ENCODE assay signal across 20 cellular contexts in the genomic region with DNA sequence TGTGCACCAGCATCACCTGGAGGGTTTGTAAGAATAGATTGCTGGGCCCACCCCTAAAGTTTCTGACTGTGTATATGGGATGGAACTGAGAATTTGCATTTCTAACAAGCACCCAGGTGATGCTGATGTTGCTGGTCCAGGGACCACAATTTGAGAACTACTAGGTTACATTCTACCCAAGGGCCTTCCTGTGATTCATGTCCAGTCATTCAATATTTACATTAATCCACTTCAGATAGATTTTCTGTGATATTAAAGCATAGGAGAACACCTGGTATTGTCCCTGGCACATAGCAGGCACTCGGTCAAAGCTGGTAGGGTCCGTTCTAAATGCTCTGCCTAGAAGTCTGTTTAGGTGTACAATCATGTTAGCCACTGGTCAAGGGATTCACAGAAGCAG. TPM values are rescaled to one million over a fixed set of nuclear protein-coding genes. Genes with fewer than 3 reads are reported as not detected.
DNase-seq lines count a peak whose midpoint lies in the region; ATAC-seq and TF ChIP-seq lines count a peak whose summit lies in the region.
"Had no signal": no experiment of that assay in that cellular context is flagged by ENCODE, and none has a peak within 500 bp of the region (broad histone marks: within the 10 kb centered on the region; RNA-seq: fewer than 3 reads in every experiment).

No MANE protein-coding gene starts in this region.

- H3K9me2 ChIP-seq in PC-3 (replicated peaks; ENCODE audit: low read length): no peaks in the 10 kb centered on the region

- POLR2A ChIA-PET in PC-3 (lab: Charles Lee; ENCODE audit: unreplicated experiment): no interaction called here

- no TSS peak for BruUV-seq in PC-3 (replicated peaks; lab: Mats Ljungman, UMichigan)

- H3K27ac ChIP-seq in PC-3 (ENCODE audit: low read length) (no peak overlapping the region), coronary artery (no peak overlapping the region)
- H3K27ac ChIP-seq: BLaER1 had no signal

- CTCF ChIA-PET in PC-3 (lab: Charles Lee): interaction anchor here (0.6 kb wide), 1 partner anchor 390 kb away, joined by 3 read pairs; no protein-coding TSS in a partner anchor

- no peak for TF ChIP-seq CTCF in PC-3 (conservative IDR thresholded peaks at IDR 0.05; ENCODE audit: low read depth, low read length)
- no peak for TF ChIP-seq CTCF in coronary artery (IDR thresholded peaks at IDR 0.05)

- peak overlapping the region; percentile 5; the same call in 1 of the 2 replicates for H3K4me2 ChIP-seq in PC-3 (ENCODE audit: low read length)
- H3K4me2 ChIP-seq: BLaER1 had no signal

- DNase-seq in ELR (ENCODE audit: low read depth): peak; percentile 15
- DNase-seq in PC-3: peak; percentile 69
- DNase-seq in coronary artery (ENCODE audit: low spot score): peak; percentile 16
- peak; percentile 11 for DNase-seq in mesenteric fat pad (ENCODE audit: low spot score)
- no peak for DNase-seq in SIG-M5 (lab: John Stamatoyannopoulos, UW)
- DNase-seq: 8988T; CD4-positive, alpha-beta memory T cell; DMS 273 treated with DMSO at 0.1 percent for 48 hours; DMS79; GF-D8; GOT3; H7; HFFc6 had no signal

- H3K36me3 ChIP-seq in PC-3 (ENCODE audit: low read depth, low read length): no peaks in the 10 kb centered on the region
- H3K36me3 ChIP-seq: BLaER1 had no signal

- no peak overlapping the region for H3K4me3 ChIP-seq in PC-3 (ENCODE audit: low read length)
- H3K4me3 ChIP-seq in coronary artery: no peak overlapping the region
- H3K4me3 ChIP-seq: BLaER1 had no signal

- peak; percentile 81 for ATAC-seq in PC-3
- ATAC-seq in HG02884 (IDR thresholded peaks at IDR 0.05; ENCODE audit: unreplicated experiment): no peak
- ATAC-seq in HG03175 (IDR thresholded peaks at IDR 0.05; ENCODE audit: unreplicated experiment): no peak
- ATAC-seq: HCT116, HepG2 had no signal

- no peaks in the 10 kb centered on the region for H3F3A ChIP-seq in PC-3 (ENCODE audit: low read length, unreplicated experiment)

- H3K9me3 ChIP-seq in PC-3 (ENCODE audit: low read length): no peaks in the 10 kb centered on the region
- H3K9me3 ChIP-seq: BLaER1 had no signal

- H3K4me1 ChIP-seq in PC-3 (ENCODE audit: insufficient read depth, low read length): peaks cover 35% of the 10 kb centered on the region
- H3K4me1 ChIP-seq: BLaER1 had no signal

- no peaks in the 10 kb centered on the region for H3K27me3 ChIP-seq in PC-3 (ENCODE audit: low read length)

- H4K20me1 ChIP-seq in PC-3 (ENCODE audit: low read length): no peaks in the 10 kb centered on the region
- H4K20me1 ChIP-seq: BLaER1 had no signal

- H2AFZ ChIP-seq in PC-3 (ENCODE audit: low read length): no peak overlapping the region

- H3K9ac ChIP-seq in PC-3 (ENCODE audit: low read length): no peak overlapping the region
- H3K9ac ChIP-seq: BLaER1 had no signal

- no peaks in the 10 kb centered on the region for H3K79me2 ChIP-seq in PC-3 (ENCODE audit: low read length)

- intact Hi-C loops in PC-3 (cut with micrococcal nuclease): no loop called here

RNA-seq across cellular contexts. Expression of gene XPNPEP2, which starts 19.5 kb away (rescaled TPM):
- total RNA-seq in PC-3 (2014; rRNA removed): not detected in 2 replicates
- 9.6 TPM for total RNA-seq in mesenteric fat pad
- total RNA-seq: A673, Daoy, HFFc6 had no signal

Comparison
In these comparisons a context has a peak if more than half of its experiments do, and no peak if none do; other contexts are left out.
1. RNA of gene XPNPEP2, which starts 19.5 kb away (total RNA-seq): 9.6 TPM in mesenteric fat pad (single experiment); not detected in PC-3; every median in the first group is over 10 times any median in the second.